ENCODE assay signal across 6 cellular contexts in the genomic region with DNA sequence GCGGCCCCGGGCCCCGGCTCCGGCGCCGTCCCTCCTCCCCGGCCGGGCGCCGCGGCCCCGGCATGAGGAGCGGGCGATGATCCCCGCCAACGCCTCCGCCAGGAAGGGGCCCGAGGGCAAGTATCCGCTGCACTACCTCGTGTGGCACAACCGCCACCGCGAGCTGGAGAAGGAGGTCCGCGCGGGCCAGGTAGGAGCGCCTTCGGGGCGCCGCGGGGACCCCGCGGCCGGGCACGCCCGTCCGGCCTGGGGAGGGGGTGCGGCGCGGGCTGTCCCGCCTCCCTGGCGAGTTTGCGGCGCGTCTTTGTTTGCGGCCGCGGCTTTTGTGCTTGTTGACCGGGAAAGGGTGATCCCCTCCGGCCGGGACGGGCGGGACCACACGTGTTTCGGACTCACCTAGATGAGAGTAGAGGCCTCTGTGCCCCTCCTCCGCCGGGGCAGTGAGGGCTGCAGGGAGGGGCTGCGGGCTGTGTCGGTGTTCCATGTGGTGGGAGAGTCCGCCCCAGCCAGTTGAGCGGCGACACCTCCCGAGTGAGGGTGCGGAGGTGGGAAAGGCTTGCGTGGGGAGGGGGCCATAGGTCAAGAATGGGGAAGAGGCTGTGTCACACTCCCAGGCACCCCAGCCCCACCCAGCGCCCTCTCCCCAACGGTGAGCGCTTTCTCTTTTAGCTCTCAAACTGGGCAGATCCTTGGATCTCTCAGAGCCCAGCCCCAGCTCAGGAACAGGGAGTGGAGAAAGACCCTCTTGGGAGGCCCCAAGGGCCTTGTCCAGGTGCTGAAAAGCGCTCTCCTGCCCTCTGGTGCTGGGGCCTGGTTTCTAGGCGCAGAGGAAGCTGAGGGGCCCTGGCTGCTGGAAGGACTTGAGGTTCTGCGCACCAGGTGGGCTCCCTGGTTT. TPM values are rescaled to one million over a fixed set of nuclear protein-coding genes. Genes with fewer than 3 reads are reported as not detected.
DNase-seq lines count a peak whose midpoint lies in the region; ATAC-seq and TF ChIP-seq lines count a peak whose summit lies in the region.

No MANE protein-coding gene starts in this region.

- peak overlapping the region; percentile 86 for H3K4me3 Mint-ChIP-seq in neural progenitor cell

- H3K27me3 ChIP-seq in MM.1S (replicated peaks; ENCODE audit: insufficient read depth, low read length) (no peaks in the 10 kb centered on the region), mammary epithelial cell (ENCODE audit: insufficient read depth, low read length) (no peaks in the 10 kb centered on the region), neural progenitor cell (no peaks in the 10 kb centered on the region)

- no peaks in the 10 kb centered on the region for H3K36me3 ChIP-seq in MM.1S (replicated peaks; ENCODE audit: insufficient read depth, low read length)
- H3K36me3 ChIP-seq in mammary epithelial cell (ENCODE audit: insufficient read depth, low read length), result no peaks in the 10 kb centered on the region
- no peaks in the 10 kb centered on the region for H3K36me3 ChIP-seq in neural progenitor cell

- H3K9me3 ChIP-seq in MM.1S (replicated peaks; ENCODE audit: insufficient read depth, low read length) (no peaks in the 10 kb centered on the region), mammary epithelial cell (replicated peaks; ENCODE audit: insufficient read depth, low read length) (no peaks in the 10 kb centered on the region), neural progenitor cell (ENCODE audit: low read depth) (no peaks in the 10 kb centered on the region)

- no peak overlapping the region for H3K27ac Mint-ChIP-seq in neural progenitor cell

- H4K20me1 ChIP-seq in MM.1S (ENCODE audit: insufficient read depth, low read length), result no peaks in the 10 kb centered on the region
- H4K20me1 ChIP-seq in mammary epithelial cell (ENCODE audit: insufficient read depth, low read length), result no peaks in the 10 kb centered on the region
- peaks cover 36% of the 10 kb centered on the region for H4K20me1 ChIP-seq in neural progenitor cell (ENCODE audit: low read depth)

- H3K9ac ChIP-seq in MM.1S (ENCODE audit: low read length), result peak overlapping the region; percentile 21; the same call in 1 of the 2 replicates
- no peak overlapping the region for H3K9ac ChIP-seq in mammary epithelial cell (ENCODE audit: insufficient read depth, low read length)
- no peak overlapping the region for H3K9ac ChIP-seq in neural progenitor cell

- H3K4me1 ChIP-seq in MM.1S (ENCODE audit: low read length) (peaks cover 29% of the 10 kb centered on the region), mammary epithelial cell (ENCODE audit: insufficient read depth, low read length) (peaks cover 49% of the 10 kb centered on the region), neural progenitor cell (peaks cover 65% of the 10 kb centered on the region)

- H3K79me2 ChIP-seq in MM.1S (ENCODE audit: low read length), result peaks cover 2% of the 10 kb centered on the region
- peaks cover 29% of the 10 kb centered on the region for H3K79me2 ChIP-seq in mammary epithelial cell (ENCODE audit: insufficient read depth, low read length)
- peaks cover 23% of the 10 kb centered on the region for H3K79me2 ChIP-seq in neural progenitor cell (ENCODE audit: low read depth)

- H3K27ac ChIP-seq in MM.1S (ENCODE audit: low read length) (no peak overlapping the region), mammary epithelial cell (ENCODE audit: insufficient read depth, low read depth, low read length) (no peak overlapping the region), neural progenitor cell (no peak overlapping the region)

- H3F3A ChIP-seq in MM.1S (ENCODE audit: insufficient read depth, low read length) (peaks cover 6% of the 10 kb centered on the region; the same call in 1 of the 2 replicates), neural progenitor cell (ENCODE audit: low read depth) (peaks cover 57% of the 10 kb centered on the region)

- intact Hi-C loops in mammary epithelial cell (cut with micrococcal nuclease), result loop anchor here (1.0 to 2.0 kb wide), 2 partner anchors 25 to 45 kb away; no protein-coding TSS in a partner anchor

- H3K4me2 ChIP-seq in MM.1S (ENCODE audit: low read depth, low read length) (peak overlapping the region; percentile 97), mammary epithelial cell (ENCODE audit: insufficient read depth, low read depth, low read length) (peak overlapping the region; percentile 92), neural progenitor cell (peak overlapping the region; percentile 98)

- ATAC-seq in HG03025 (IDR thresholded peaks at IDR 0.05; ENCODE audit: low FRiP score, unreplicated experiment) (no peak), GM21619 (IDR thresholded peaks at IDR 0.05; ENCODE audit: unreplicated experiment) (no peak)

- peaks cover 56% of the 10 kb centered on the region for H3K4me1 Mint-ChIP-seq in neural progenitor cell

- no peaks in the 10 kb centered on the region for H3K36me3 Mint-ChIP-seq in neural progenitor cell

- H3K27me3 Mint-ChIP-seq in neural progenitor cell (ENCODE audit: insufficient read depth, low read depth), result peaks cover 12% of the 10 kb centered on the region

- in situ Hi-C loops in mammary epithelial cell (cut with MboI; ENCODE audit: low sequenced_read_pairs in 2 of 2), result no loop called here

- H3K9me2 ChIP-seq in MM.1S (replicated peaks; ENCODE audit: insufficient read depth, low read length), result no peaks in the 10 kb centered on the region

- CTCF ChIA-PET in mammary epithelial cell (lab: Charles Lee; ENCODE audit: low non-redundant PET), result interaction anchor here (1.0 kb wide), 1 partner anchor 224 kb away, joined by 5 read pairs; no protein-coding TSS in a partner anchor

- BruUV-seq in mammary epithelial cell (replicated peaks; lab: Mats Ljungman, UMichigan), result no TSS peak

- H3K9me3 Mint-ChIP-seq in neural progenitor cell, result no peaks in the 10 kb centered on the region

- DNase-seq in COLO668 (lab: John Stamatoyannopoulos, UW; ENCODE audit: unreplicated experiment) (peak; percentile 36), MM.1S (peak; percentile 40), mammary epithelial cell (no peak), neural progenitor cell (ENCODE audit: low spot score) (peak; percentile 89)

- 20% methylated on average over 24 of the region's 71 CpGs for WGBS in mammary epithelial cell (ENCODE audit: low coverage, missing lambda C conversion rate)

- H2AFZ ChIP-seq in MM.1S (ENCODE audit: low read length) (peak overlapping the region; percentile 69; the same call in 1 of the 2 replicates), mammary epithelial cell (ENCODE audit: low read depth, low read length) (peak overlapping the region; percentile 93), neural progenitor cell (replicated peaks) (peak overlapping the region; percentile 79)

- H3K4me3 ChIP-seq in MM.1S (ENCODE audit: low read length), result peak overlapping the region; percentile 73
- peak overlapping the region; percentile 63 to 70 (median 66) for H3K4me3 ChIP-seq in mammary epithelial cell (replicated peaks in 1 of 3; ENCODE audit: insufficient read depth in 1 of 3, low read depth in 2 of 3, low read length in 3 of 3)
- peak overlapping the region; percentile 71 for H3K4me3 ChIP-seq in neural progenitor cell

- dilution Hi-C loops in mammary epithelial cell (cut with HindIII; ENCODE audit: low sequenced_read_pairs), result no loop called here

- TF ChIP-seq CTCF in MM.1S (IDR thresholded peaks at IDR 0.05; ENCODE audit: low read length), result peak; percentile 44
- TF ChIP-seq CTCF in mammary epithelial cell (conservative IDR thresholded peaks at IDR 0.05 in 1 of 2, IDR thresholded peaks at IDR 0.05 in 1 of 2; ENCODE audit: extremely low read depth in 1 of 2, insufficient read depth in 1 of 2, low read depth in 1 of 2, low read length in 2 of 2), result peak; percentile 21 to 45
- TF ChIP-seq CTCF in neural progenitor cell (IDR thresholded peaks at IDR 0.05), result peak; percentile 42

RNA-seq across cellular contexts. Expression of a gene that starts 0.9 kb away (rescaled TPM):
- 10 to 100 TPM; 10.0 to 18.6 TPM for total RNA-seq in mammary epithelial cell
- polyA plus RNA-seq in mammary epithelial cell, result 8.5 TPM
- 11.4 TPM for polyA minus RNA-seq in mammary epithelial cell
- total RNA-seq in neural progenitor cell (ENCODE audit: low replicate concordance), result 2.8 and 24.0 TPM in 2 replicates

RNA-seq across cellular contexts. Expression of a gene that starts 4.3 kb away (rescaled TPM):
- total RNA-seq in mammary epithelial cell (10 to 100 TPM; 41.8 to 83.4 TPM), neural progenitor cell (ENCODE audit: low replicate concordance) (17.6 and 51.0 TPM in 2 replicates)
- polyA plus RNA-seq in mammary epithelial cell, result 52.2 TPM
- 112 TPM for polyA minus RNA-seq in mammary epithelial cell

RNA-seq across cellular contexts. Expression of a gene that starts 25.3 kb away (rescaled TPM):
- total RNA-seq in mammary epithelial cell (10 to 100 TPM; 26.5 to 31.8 TPM), neural progenitor cell (ENCODE audit: low replicate concordance) (9.2 and 47.0 TPM in 2 replicates)
- 19.5 TPM for polyA plus RNA-seq in mammary epithelial cell
- polyA minus RNA-seq in mammary epithelial cell, result 2.7 TPM

RNA-seq across cellular contexts. Expression of a gene that starts 27.0 kb away (rescaled TPM):
- total RNA-seq in mammary epithelial cell, result 1 to 10 TPM; 4.5 to 7.7 TPM
- polyA plus RNA-seq in mammary epithelial cell, result 5.8 TPM
- polyA minus RNA-seq in mammary epithelial cell, result 11.5 TPM
- total RNA-seq in neural progenitor cell (ENCODE audit: low replicate concordance), result 2.5 and 5.0 TPM in 2 replicates

RNA-seq across cellular contexts. Expression of a gene that starts 28.9 kb away (rescaled TPM):
- 1 to 10 TPM; 6.3 to 9.8 TPM for total RNA-seq in mammary epithelial cell
- 4.0 TPM for polyA plus RNA-seq in mammary epithelial cell
- polyA minus RNA-seq in mammary epithelial cell, result 8.9 TPM
- 3.9 and 6.2 TPM in 2 replicates for total RNA-seq in neural progenitor cell (ENCODE audit: low replicate concordance)
